ENCODE assay signal across 27 cellular contexts in genomic region chr2:208653383-208653782, GRCh38.
"Had no signal": no experiment of that assay in that cellular context is flagged by ENCODE, and none has a peak within 500 bp of the region (broad histone marks: within the 10 kb centered on the region; RNA-seq: fewer than 3 reads in every experiment).

No MANE protein-coding gene starts in this region.

- H3K27ac ChIP-seq: colonic mucosa, coronary artery, dorsolateral prefrontal cortex, epithelial cell of prostate, esophagus muscularis mucosa, esophagus squamous epithelium, gastrocnemius medialis, gastroesophageal sphincter, heart left ventricle, heart right ventricle, hepatocyte had no signal

- H3K27me3 ChIP-seq: colonic mucosa, dorsolateral prefrontal cortex, esophagus muscularis mucosa, esophagus squamous epithelium, gastrocnemius medialis, gastroesophageal sphincter, heart left ventricle, heart right ventricle, hepatocyte had no signal

- H2AFZ ChIP-seq: hepatocyte had no signal

- H3K4me3 ChIP-seq: colonic mucosa, coronary artery, dorsolateral prefrontal cortex, esophagus muscularis mucosa, esophagus squamous epithelium, gastrocnemius medialis, gastroesophageal sphincter, heart left ventricle, heart right ventricle, hepatocyte had no signal

- FAIRE-seq: colon, endothelial cell of umbilical vein, frontal cortex had no signal

- ATAC-seq: effector memory CD8-positive, alpha-beta T cell; esophagus mucosa; gastrocnemius medialis; gastroesophageal sphincter; heart left ventricle; heart right ventricle had no signal

- H3K4me2 ChIP-seq: hepatocyte had no signal

- H3K4me1 ChIP-seq: colonic mucosa, esophagus muscularis mucosa, esophagus squamous epithelium, gastrocnemius medialis, gastroesophageal sphincter, heart left ventricle, heart right ventricle had no signal

- DNase-seq: colonic mucosa; cortex of kidney; dermis blood vessel endothelial cell; dorsolateral prefrontal cortex; effector CD4-positive, alpha-beta T cell; effector CD8-positive, alpha-beta T cell; effector memory CD4-positive, alpha-beta T cell; effector memory CD8-positive, alpha-beta T cell; endodermal cell; erythroblast; esophagus squamous epithelium; foreskin fibroblast; foreskin melanocyte; gastrocnemius medialis; glutamatergic neuron; head of caudate nucleus; heart left ventricle; heart right ventricle had no signal

- H3K36me3 ChIP-seq: colonic mucosa, esophagus muscularis mucosa, esophagus squamous epithelium, gastrocnemius medialis, gastroesophageal sphincter, heart left ventricle, heart right ventricle had no signal

- H3K9me3 ChIP-seq: colonic mucosa, esophagus muscularis mucosa, esophagus squamous epithelium, gastrocnemius medialis, gastroesophageal sphincter, heart left ventricle, heart right ventricle had no signal

- H3K79me2 ChIP-seq: hepatocyte had no signal
